9 cellular contexts compared by ENCODE assay signal in genomic region chr14:65336191-65336591, GRCh38.
DNase-seq lines count a peak whose midpoint lies in the region; ATAC-seq, FAIRE-seq and TF ChIP-seq lines count a peak whose summit lies in the region.
"Had no signal": no experiment of that assay in that cellular context is flagged by ENCODE, and none has a peak within 500 bp of the region (broad histone marks: within the 10 kb centered on the region; RNA-seq: fewer than 3 reads in every experiment).

No MANE protein-coding gene starts in this region.

- no peaks in the 10 kb centered on the region for H3K9me3 Mint-ChIP-seq in activated T-cell treated with anti-CD3 and anti-CD28 coated beads, Interleukin-2, amount 50 U/mL, for 4 hours
- H3K9me3 Mint-ChIP-seq: dendritic cell treated with granulocyte-macrophage colony-stimulating factor and Interleukin-4, amounts not matched to agents 40 ng/mL and 50 ng/mL, for 4 days had no signal

- H3K9me3 ChIP-seq in small intestine (ENCODE audit: control insufficient read depth, low read depth) (no peaks in the 10 kb centered on the region), kidney (ENCODE audit: control insufficient read depth in 1 of 2, low read length in 2 of 2) (no peaks in the 10 kb centered on the region), breast epithelium (no peaks in the 10 kb centered on the region)

- ATAC-seq in HG02973 (IDR thresholded peaks at IDR 0.05; ENCODE audit: unreplicated experiment), result peak; percentile 71
- peak; percentile 97 for ATAC-seq in activated T-cell treated with anti-CD3 and anti-CD28 coated beads, Interleukin-2, amount 50 U/mL, for 4 hours
- ATAC-seq in HG03097 (IDR thresholded peaks at IDR 0.05; ENCODE audit: low FRiP score, unreplicated experiment), result no peak

- intact Hi-C loops in kidney (cut with DNase I) (no loop called here), breast epithelium (cut with DNase I; ENCODE audit: low total_unique reads) (no loop called here)

- 34 to 55% (median 41%) methylated on average over 2 of the region's 2 CpGs for WGBS in small intestine, 3 donors

- H3K36me3 ChIP-seq in small intestine (ENCODE audit: control insufficient read depth in 2 of 2, insufficient read depth in 2 of 2, low read length in 2 of 2) (no peaks in the 10 kb centered on the region), kidney (ENCODE audit: control insufficient read depth in 1 of 2, insufficient read depth in 2 of 2, low read length in 2 of 2) (no peaks in the 10 kb centered on the region), breast epithelium (no peaks in the 10 kb centered on the region)

- no peaks in the 10 kb centered on the region for H3K27me3 Mint-ChIP-seq in activated T-cell treated with anti-CD3 and anti-CD28 coated beads, Interleukin-2, amount 50 U/mL, for 4 hours (ENCODE audit: low read depth)

- H3K4me1 Mint-ChIP-seq in activated T-cell treated with anti-CD3 and anti-CD28 coated beads, Interleukin-2, amount 50 U/mL, for 4 hours (ENCODE audit: low read depth), result peaks cover 41% of the 10 kb centered on the region

- H3K4me1 ChIP-seq in small intestine (ENCODE audit: control insufficient read depth in 2 of 2, insufficient read depth in 1 of 2, low read depth in 1 of 2, low read length in 1 of 2) (peaks cover 17 to 23% of the 10 kb centered on the region in 2 donors), kidney (ENCODE audit: control insufficient read depth in 1 of 2, insufficient read depth in 1 of 2, low read depth in 1 of 2, low read length in 2 of 2) (no peaks in the 10 kb centered on the region), breast epithelium (peaks cover 6 to 8% of the 10 kb centered on the region in 2 donors)

- peak overlapping the region; percentile 61 for H3K4me3 Mint-ChIP-seq in activated T-cell treated with anti-CD3 and anti-CD28 coated beads, Interleukin-2, amount 50 U/mL, for 4 hours
- H3K4me3 Mint-ChIP-seq: dendritic cell treated with granulocyte-macrophage colony-stimulating factor and Interleukin-4, amounts not matched to agents 40 ng/mL and 50 ng/mL, for 4 days had no signal

- no peaks in the 10 kb centered on the region for H3K36me3 Mint-ChIP-seq in activated T-cell treated with anti-CD3 and anti-CD28 coated beads, Interleukin-2, amount 50 U/mL, for 4 hours (ENCODE audit: insufficient read depth)

- H3K27me3 ChIP-seq in small intestine (ENCODE audit: control insufficient read depth in 2 of 2, insufficient read depth in 2 of 2, low read length in 2 of 2) (no peaks in the 10 kb centered on the region), breast epithelium (no peaks in the 10 kb centered on the region)

- no peak for TF ChIP-seq POLR2A in breast epithelium (IDR thresholded peaks at IDR 0.05)

- DNase-seq in GM04504 (ENCODE audit: low read depth) (peak; percentile 38), small intestine (no peak), NCI-H345 (lab: John Stamatoyannopoulos, UW) (no peak), kidney (no peak), breast epithelium (ENCODE audit: low spot score in 2 of 2) (no peak)
- peak; percentile 16 for DNase-seq in activated T-cell treated with anti-CD3 and anti-CD28 coated beads, Interleukin-2, amount 50 U/mL, for 4 hours

- H3K4me3 ChIP-seq in small intestine (ENCODE audit: low read depth in 1 of 2, low read length in 2 of 2), result no peak overlapping the region
- H3K4me3 ChIP-seq in kidney (ENCODE audit: low read length in 2 of 2), result no peak overlapping the region
- H3K4me3 ChIP-seq in breast epithelium, result no peak overlapping the region

- FAIRE-seq in small intestine (lab: Jason Lieb, UNC) (no peak), kidney (lab: Jason Lieb, UNC) (no peak)

- no peak for TF ChIP-seq CTCF in kidney (IDR thresholded peaks at IDR 0.05; ENCODE audit: borderline replicate concordance, extremely low read depth, insufficient read depth)
- TF ChIP-seq CTCF in breast epithelium (IDR thresholded peaks at IDR 0.05), result no peak

- no peak overlapping the region for H3K9ac ChIP-seq in kidney (ENCODE audit: low read length in 2 of 2)

- H3K27ac ChIP-seq in small intestine (ENCODE audit: low read depth in 1 of 2, low read length in 1 of 2) (peak overlapping the region; percentile 82 to 85), kidney (ENCODE audit: low read depth in 2 of 2, low read length in 2 of 2) (no peak overlapping the region), breast epithelium (no peak overlapping the region)

Comparison
In these comparisons a context has a peak if more than half of its experiments do, and no peak if none do; other contexts are left out.
1. DNase-seq: peak in GM04504 (single experiment) and activated T-cell treated with anti-CD3 and anti-CD28 coated beads, Interleukin-2, amount 50 U/mL, for 4 hours (single experiment); none in small intestine (single experiment), NCI-H345 (single experiment), kidney (single experiment) and breast epithelium (0 of 2).
2. H3K27ac ChIP-seq: peak in small intestine (2 of 2); none in kidney (0 of 2) and breast epithelium (0 of 2).